In the genomic region with DNA sequence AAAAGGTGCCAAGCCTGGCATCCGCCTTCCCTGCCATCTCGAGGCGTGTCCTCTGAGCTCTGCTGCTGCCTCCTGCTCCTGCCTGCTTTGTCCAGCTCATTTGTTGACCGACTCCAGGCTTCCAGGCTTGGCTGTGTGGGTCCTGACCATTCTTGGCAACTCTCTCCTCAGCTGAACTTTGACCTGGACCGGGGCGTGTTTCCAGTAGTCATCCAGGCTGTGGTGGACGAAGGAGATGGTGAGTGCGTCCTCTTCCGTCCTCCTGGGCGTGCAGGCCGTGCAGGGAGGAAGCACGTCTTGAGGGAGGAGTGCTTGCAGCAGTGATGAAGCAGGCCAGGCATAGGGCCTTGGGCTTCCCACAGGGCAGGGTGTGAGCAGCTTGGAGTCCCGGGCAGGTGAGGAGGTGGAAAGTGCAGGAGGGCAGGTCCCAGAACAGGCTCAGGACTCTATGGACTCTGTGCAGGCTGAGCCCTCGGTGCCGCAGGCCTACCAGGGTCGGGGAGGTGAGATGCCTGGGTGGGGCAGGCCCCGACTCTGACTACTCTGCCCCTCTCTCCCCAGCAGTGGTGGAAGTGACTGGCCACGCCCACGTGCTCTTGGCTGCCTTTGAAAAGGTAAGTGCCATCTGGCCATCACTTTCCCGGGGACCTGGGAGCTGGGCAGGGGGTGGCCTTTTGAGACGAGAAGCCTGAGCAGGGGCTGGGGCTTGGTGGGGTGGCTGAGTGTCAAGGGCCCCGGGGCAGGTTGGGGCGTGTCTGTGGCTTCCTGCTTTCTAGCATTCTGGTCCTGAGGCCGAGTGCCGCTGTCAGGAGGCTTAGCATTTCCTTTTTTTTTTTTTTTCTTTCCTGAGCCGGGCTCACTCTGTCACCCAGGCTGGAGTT, we compare ENCODE assay signal across 8 cellular contexts. TPM values are rescaled to one million over a fixed set of nuclear protein-coding genes. Genes with fewer than 3 reads are reported as not detected.
A peak's percentile ranks its signal among the peaks of the same experiment; 100 is the strongest.
DNase-seq lines count a peak whose midpoint lies in the region; ATAC-seq, FAIRE-seq and TF ChIP-seq lines count a peak whose summit lies in the region.

No MANE protein-coding gene starts in this region.

- DNase-seq in DMS153 (lab: John Stamatoyannopoulos, UW), result peak; percentile 79
- DNase-seq in NCI-H510A (lab: John Stamatoyannopoulos, UW), result peak; percentile 69
- peak; percentile 34 for DNase-seq in activated T-cell treated with anti-CD3 and anti-CD28 coated beads, Interleukin-2, amount 50 U/mL, for 4 hours
- DNase-seq in kidney, result no peak
- DNase-seq in stimulated activated naive CD8-positive, alpha-beta T cell treated with anti-CD3 and anti-CD28 coated beads, Interleukin-15, amount 100 ng/mL, for 72 hours, result peak in 1 of 2 donors; percentile 70
- DNase-seq in occipital lobe (lab: John Stamatoyannopoulos, UW), result no peak

- no peak overlapping the region for H3K4me3 ChIP-seq in kidney (ENCODE audit: low read length in 2 of 2)

- peak overlapping the region; percentile 18 to 75 for H3K27ac ChIP-seq in kidney (ENCODE audit: low read depth in 2 of 2, low read length in 2 of 2)

- H3K36me3 Mint-ChIP-seq in activated T-cell treated with anti-CD3 and anti-CD28 coated beads, Interleukin-2, amount 50 U/mL, for 4 hours (ENCODE audit: insufficient read depth), result peaks cover 11% of the 10 kb centered on the region

- H3K9me3 Mint-ChIP-seq in activated T-cell treated with anti-CD3 and anti-CD28 coated beads, Interleukin-2, amount 50 U/mL, for 4 hours, result no peaks in the 10 kb centered on the region
- H3K9me3 Mint-ChIP-seq in stimulated activated naive CD8-positive, alpha-beta T cell treated with anti-CD3 and anti-CD28 coated beads, Interleukin-15, amount 100 ng/mL, for 72 hours, result no peaks in the 10 kb centered on the region

- H3K4me1 ChIP-seq in kidney (ENCODE audit: control insufficient read depth in 1 of 2, insufficient read depth in 1 of 2, low read depth in 1 of 2, low read length in 2 of 2), result peaks cover 0 to 22% of the 10 kb centered on the region in 2 donors

- H3K27me3 Mint-ChIP-seq in activated T-cell treated with anti-CD3 and anti-CD28 coated beads, Interleukin-2, amount 50 U/mL, for 4 hours (ENCODE audit: low read depth), result no peaks in the 10 kb centered on the region
- H3K27me3 Mint-ChIP-seq in stimulated activated naive CD8-positive, alpha-beta T cell treated with anti-CD3 and anti-CD28 coated beads, Interleukin-15, amount 100 ng/mL, for 72 hours, result no peaks in the 10 kb centered on the region

- peak overlapping the region; percentile 85 to 96 for H3K27ac Mint-ChIP-seq in stimulated activated naive CD8-positive, alpha-beta T cell treated with anti-CD3 and anti-CD28 coated beads, Interleukin-15, amount 100 ng/mL, for 72 hours

- peak overlapping the region; percentile 34 for H3K4me3 Mint-ChIP-seq in activated T-cell treated with anti-CD3 and anti-CD28 coated beads, Interleukin-2, amount 50 U/mL, for 4 hours
- H3K4me3 Mint-ChIP-seq in stimulated activated naive CD8-positive, alpha-beta T cell treated with anti-CD3 and anti-CD28 coated beads, Interleukin-15, amount 100 ng/mL, for 72 hours, result peak overlapping the region; percentile 81

- H3K36me3 ChIP-seq in kidney (ENCODE audit: control insufficient read depth in 1 of 2, insufficient read depth in 2 of 2, low read length in 2 of 2), result peaks cover 27 to 28% of the 10 kb centered on the region in 2 donors

- H3K4me1 Mint-ChIP-seq in activated T-cell treated with anti-CD3 and anti-CD28 coated beads, Interleukin-2, amount 50 U/mL, for 4 hours (ENCODE audit: low read depth), result peaks cover 47% of the 10 kb centered on the region
- H3K4me1 Mint-ChIP-seq in stimulated activated naive CD8-positive, alpha-beta T cell treated with anti-CD3 and anti-CD28 coated beads, Interleukin-15, amount 100 ng/mL, for 72 hours, result peaks cover 60% of the 10 kb centered on the region

- no peaks in the 10 kb centered on the region for H3K9me3 ChIP-seq in kidney (ENCODE audit: control insufficient read depth in 1 of 2, low read length in 2 of 2)

- H3K9ac ChIP-seq in kidney (ENCODE audit: low read length in 2 of 2), result no peak overlapping the region

- intact Hi-C loops in kidney (cut with DNase I), result no loop called here

- ATAC-seq in activated T-cell treated with anti-CD3 and anti-CD28 coated beads, Interleukin-2, amount 50 U/mL, for 4 hours, result peak; percentile 54 to 67
- peak; percentile 77 for ATAC-seq in stimulated activated naive CD8-positive, alpha-beta T cell treated with anti-CD3 and anti-CD28 coated beads, Interleukin-15, amount 100 ng/mL, for 72 hours
- ATAC-seq in GM21717 (IDR thresholded peaks at IDR 0.05; ENCODE audit: unreplicated experiment) (no peak), HG03442 (IDR thresholded peaks at IDR 0.05; ENCODE audit: unreplicated experiment) (no peak)

- FAIRE-seq in kidney (lab: Jason Lieb, UNC), result no peak

- TF ChIP-seq CTCF in kidney (IDR thresholded peaks at IDR 0.05; ENCODE audit: borderline replicate concordance, extremely low read depth, insufficient read depth), result no peak

RNA-seq across cellular contexts. Expression of a gene that starts 28.6 kb away (rescaled TPM):
- total RNA-seq in activated T-cell treated with anti-CD3 and anti-CD28 coated beads, Interleukin-2, amount 50 U/mL, for 4 hours, result 10 to 100 TPM; 53.1 to 56.8 (median 54.1) TPM
- 30.6 TPM for total RNA-seq in kidney
- polyA plus RNA-seq in kidney (ENCODE audit: insufficient read depth, low read depth, low replicate concordance), result 69.4 TPM
- 33.4 TPM for total RNA-seq in occipital lobe

RNA-seq across cellular contexts. Expression of a gene that starts 40.2 kb away (rescaled TPM):
- total RNA-seq in activated T-cell treated with anti-CD3 and anti-CD28 coated beads, Interleukin-2, amount 50 U/mL, for 4 hours, result 10 to 100 TPM; 56.5 to 60.5 (median 58.0) TPM
- total RNA-seq in kidney (90.8 TPM), occipital lobe (41.5 TPM)
- polyA plus RNA-seq in kidney (ENCODE audit: insufficient read depth, low read depth, low replicate concordance), result 19.7 TPM

RNA-seq across cellular contexts. Expression of a gene that starts 50.1 kb away (rescaled TPM):
- total RNA-seq in activated T-cell treated with anti-CD3 and anti-CD28 coated beads, Interleukin-2, amount 50 U/mL, for 4 hours, result 10 to 100 TPM; 22.5 to 27.2 (median 23.7) TPM
- total RNA-seq in kidney (38.3 TPM), occipital lobe (1.7 TPM)
- 31.8 TPM for polyA plus RNA-seq in kidney (ENCODE audit: insufficient read depth, low read depth, low replicate concordance)

Comparison
In these comparisons a context has a peak if more than half of its experiments do, and no peak if none do; other contexts are left out.
1. DNase-seq: peak in DMS153 (single experiment), NCI-H510A (single experiment) and activated T-cell treated with anti-CD3 and anti-CD28 coated beads, Interleukin-2, amount 50 U/mL, for 4 hours (single experiment); none in kidney (single experiment) and occipital lobe (single experiment).
2. ATAC-seq: peak in activated T-cell treated with anti-CD3 and anti-CD28 coated beads, Interleukin-2, amount 50 U/mL, for 4 hours (2 of 2) and stimulated activated naive CD8-positive, alpha-beta T cell treated with anti-CD3 and anti-CD28 coated beads, Interleukin-15, amount 100 ng/mL, for 72 hours (single experiment); none in GM21717 (single experiment) and HG03442 (single experiment).